ENCODE assay signal across 17 cellular contexts in genomic region chr21:38223893-38224540, GRCh38. TPM values are rescaled to one million over a fixed set of nuclear protein-coding genes. Genes with fewer than 3 reads are reported as not detected.
DNase-seq lines count a peak whose midpoint lies in the region; ATAC-seq and TF ChIP-seq lines count a peak whose summit lies in the region.
"Had no signal": no experiment of that assay in that cellular context is flagged by ENCODE, and none has a peak within 500 bp of the region (broad histone marks: within the 10 kb centered on the region; RNA-seq: fewer than 3 reads in every experiment).

No MANE protein-coding gene starts in this region.

- H3K9ac ChIP-seq in endodermal cell (ENCODE audit: extremely low read depth, low read length, poor library complexity, severe bottlenecking): no peak overlapping the region
- H3K9ac ChIP-seq in neuronal stem cell (ENCODE audit: low read depth, low read length, poor library complexity): no peak overlapping the region

- H3K14ac ChIP-seq in neuronal stem cell (ENCODE audit: low read length): no peak overlapping the region

- H3K4me3 ChIP-seq in endodermal cell (ENCODE audit: low read length) (peak overlapping the region; percentile 54), neuronal stem cell (ENCODE audit: low read length in 2 of 2) (no peak overlapping the region), heart left ventricle (no peak overlapping the region)
- H3K4me3 ChIP-seq: lower lobe of right lung had no signal

- peaks cover 2% of the 10 kb centered on the region for H3K79me1 ChIP-seq in neuronal stem cell (ENCODE audit: low read depth, low read length)

- intact Hi-C loops in heart left ventricle (cut with DNase I): loop anchor here in 1 of 10 donors (10.0 kb wide), 1 partner anchor 61 kb away; no protein-coding TSS in a partner anchor

- no peak overlapping the region for H3K4me3 Mint-ChIP-seq in endodermal cell
- H3K4me3 Mint-ChIP-seq: activated T-cell treated with anti-CD3 and anti-CD28 coated beads, Interleukin-2, amount 50 U/mL, for 4 hours had no signal

- H3K36me3 ChIP-seq in endodermal cell (ENCODE audit: control insufficient read depth, insufficient read depth, low read length) (no peaks in the 10 kb centered on the region), neuronal stem cell (replicated peaks in 1 of 2; ENCODE audit: control insufficient read depth in 2 of 2, insufficient read depth in 2 of 2, low read length in 2 of 2) (no peaks in the 10 kb centered on the region), heart left ventricle (no peaks in the 10 kb centered on the region)
- H3K36me3 ChIP-seq: lower lobe of right lung had no signal

- H3K23ac ChIP-seq in neuronal stem cell (ENCODE audit: low read depth, low read length, poor library complexity): no peak overlapping the region

- no peak overlapping the region for H2BK12ac ChIP-seq in neuronal stem cell (ENCODE audit: low read length)

- no peaks in the 10 kb centered on the region for H3K27me3 ChIP-seq in endodermal cell (ENCODE audit: control insufficient read depth, insufficient read depth, low read length, poor library complexity, severe bottlenecking)
- H3K27me3 ChIP-seq in neuronal stem cell (ENCODE audit: control insufficient read depth in 3 of 3, insufficient read depth in 3 of 3, low read depth in 1 of 3, low read length in 3 of 3): no peaks in the 10 kb centered on the region
- H3K27me3 ChIP-seq in heart left ventricle: no peaks in the 10 kb centered on the region

- TF ChIP-seq CTCF in endodermal cell (conservative IDR thresholded peaks at IDR 0.05) (no peak), heart left ventricle (IDR thresholded peaks at IDR 0.05) (no peak)

- 88 to 99% methylated on average over 5 to 6 of the region's 6 CpGs for WGBS in endodermal cell (ENCODE audit: insufficient coverage in 1 of 2, insufficient read length in 1 of 2), 2 experiments
- WGBS in neuronal stem cell (ENCODE audit: extremely low coverage in 2 of 2, insufficient read length in 2 of 2, insufficient replicate concordance in 1 of 2), 2 donors: no CpG with 5 or more reads among the region's 6 CpGs
- WGBS in heart left ventricle, 4 donors: 91 to 95% (median 93%) methylated on average over 6 of the region's 6 CpGs

- no peak overlapping the region for H3K27ac Mint-ChIP-seq in endodermal cell

- H3K9me3 Mint-ChIP-seq in endodermal cell: peaks cover 98% of the 10 kb centered on the region

- no peak overlapping the region for H2BK5ac ChIP-seq in neuronal stem cell (ENCODE audit: low read length)

- H2AFZ ChIP-seq in neuronal stem cell (ENCODE audit: low read length): no peak overlapping the region

- H3K27me3 Mint-ChIP-seq in endodermal cell (ENCODE audit: insufficient read depth): no peaks in the 10 kb centered on the region

- peaks cover 8% of the 10 kb centered on the region for H3K36me3 Mint-ChIP-seq in endodermal cell (ENCODE audit: low read depth)

- H3K27ac ChIP-seq in endodermal cell (ENCODE audit: low read depth, low read length) (no peak overlapping the region), neuronal stem cell (replicated peaks; ENCODE audit: low read length) (no peak overlapping the region), heart left ventricle (no peak overlapping the region)
- H3K27ac ChIP-seq: lower lobe of right lung had no signal

- no peak overlapping the region for H3K4ac ChIP-seq in neuronal stem cell (ENCODE audit: low read length)

- no peak overlapping the region for H2AK5ac ChIP-seq in neuronal stem cell (ENCODE audit: low read depth, low read length)

- H2BK120ac ChIP-seq in neuronal stem cell (ENCODE audit: low read depth, low read length): no peak overlapping the region

- peak; percentile 13 for DNase-seq in activated CD4-positive, alpha-beta T cell treated with anti-CD3 and anti-CD28 coated beads for 48 hours
- DNase-seq in activated CD4-positive, alpha-beta T cell treated with anti-CD3 and anti-CD28 coated beads, Interleukin-2, amount 50 U/mL, for 1 hour: no peak
- DNase-seq in NCI-H226: peak; percentile 10
- DNase-seq in endodermal cell: peak; percentile 53
- peak; percentile 49 for DNase-seq in neuronal stem cell (ENCODE audit: low spot score)
- no peak for DNase-seq in NCI-H82 treated with DMSO at 0.1 percent for 48 hours (lab: John Stamatoyannopoulos, UW; ENCODE audit: unreplicated experiment)
- DNase-seq in heart left ventricle: no peak
- DNase-seq: activated CD4-positive, CD25-positive, alpha-beta regulatory T cell; activated T-cell treated with anti-CD3 and anti-CD28 coated beads, Interleukin-2, amount 50 U/mL, for 4 hours; aorta; effector CD4-positive, alpha-beta T cell; hippocampal formation; lower lobe of right lung; NCI-H187 treated with DMSO at 0.1 percent for 48 hours; occipital lobe had no signal

- no peak overlapping the region for H2BK15ac ChIP-seq in neuronal stem cell (ENCODE audit: low read length)

- TF ChIP-seq POLR2A in heart left ventricle (IDR thresholded peaks at IDR 0.05): no peak

- no peaks in the 10 kb centered on the region for H3K4me1 Mint-ChIP-seq in endodermal cell

- ATAC-seq in GM21529 (IDR thresholded peaks at IDR 0.05; ENCODE audit: unreplicated experiment) (no peak), heart left ventricle (no peak)
- ATAC-seq: activated T-cell treated with anti-CD3 and anti-CD28 coated beads, Interleukin-2, amount 50 U/mL, for 4 hours; lower lobe of right lung; SK-N-SH treated with all-trans-retinoic acid at 6 μM for 48 hours had no signal

- H3K4me2 ChIP-seq in neuronal stem cell (ENCODE audit: insufficient read depth, low read length, poor library complexity, severe bottlenecking): no peak overlapping the region

- no peaks in the 10 kb centered on the region for H3K4me1 ChIP-seq in endodermal cell (ENCODE audit: control insufficient read depth, insufficient read depth, low read length)
- no peaks in the 10 kb centered on the region for H3K4me1 ChIP-seq in neuronal stem cell (ENCODE audit: control insufficient read depth in 2 of 2, insufficient read depth in 1 of 2, low read depth in 1 of 2, low read length in 2 of 2)
- H3K4me1 ChIP-seq in heart left ventricle: peaks cover 0 to 6% (median 0%) of the 10 kb centered on the region in 12 donors

- H3K18ac ChIP-seq in neuronal stem cell (ENCODE audit: low read length): no peak overlapping the region

- H4K8ac ChIP-seq in neuronal stem cell (ENCODE audit: low read depth, low read length): no peak overlapping the region

- H3K9me3 ChIP-seq in endodermal cell (ENCODE audit: control insufficient read depth, low read length): peaks cover 83% of the 10 kb centered on the region
- peaks cover 4 to 25% of the 10 kb centered on the region in 2 donors for H3K9me3 ChIP-seq in neuronal stem cell (replicated peaks in 1 of 2; ENCODE audit: control insufficient read depth in 2 of 2, insufficient read depth in 1 of 2, low read depth in 1 of 2, low read length in 2 of 2)
- H3K9me3 ChIP-seq in heart left ventricle: peaks cover 0 to 57% (median 38%) of the 10 kb centered on the region in 12 donors

- H4K91ac ChIP-seq in neuronal stem cell (ENCODE audit: low read depth, low read length, poor library complexity): no peak overlapping the region

RNA-seq across cellular contexts. Expression of gene KCNJ15, which starts 32.8 kb away (rescaled TPM):
- total RNA-seq in endodermal cell: not detected
- not detected for polyA plus RNA-seq in endodermal cell (2013, experiment 1 of 2)
- not detected for polyA plus RNA-seq in endodermal cell (2013, experiment 2 of 2)
- 0.07 TPM for polyA plus RNA-seq in neuronal stem cell (2013, experiment 1 of 2)
- polyA plus RNA-seq in neuronal stem cell (2013, experiment 2 of 2): not detected
- total RNA-seq in heart left ventricle: 1 to 10 TPM in 4 of 9 donors, under 1 TPM in 5; 0.07 to 1.8 (median 0.54) TPM
- polyA plus RNA-seq in heart left ventricle: under 1 TPM; 0.15 to 0.38 TPM

Comparison
In these comparisons a context has a peak if more than half of its experiments do, and no peak if none do; other contexts are left out.
1. DNase-seq: peak in activated CD4-positive, alpha-beta T cell treated with anti-CD3 and anti-CD28 coated beads for 48 hours (single experiment), NCI-H226 (single experiment), endodermal cell (single experiment) and neuronal stem cell (single experiment); none in activated CD4-positive, alpha-beta T cell treated with anti-CD3 and anti-CD28 coated beads, Interleukin-2, amount 50 U/mL, for 1 hour (single experiment), NCI-H82 treated with DMSO at 0.1 percent for 48 hours (single experiment) and heart left ventricle (0 of 5).